Comparison of ENCODE assay signal across 9 cellular contexts in genomic region chr12:68481181-68481941, GRCh38.
DNase-seq lines count a peak whose midpoint lies in the region; ATAC-seq and TF ChIP-seq lines count a peak whose summit lies in the region.
"Had no signal": no experiment of that assay in that cellular context is flagged by ENCODE, and none has a peak within 500 bp of the region (broad histone marks: within the 10 kb centered on the region; RNA-seq: fewer than 3 reads in every experiment).

No MANE protein-coding gene starts in this region.

- peaks cover 9% of the 10 kb centered on the region for H3K36me3 Mint-ChIP-seq in activated CD8-positive, alpha-beta T cell treated with anti-CD3 and anti-CD28 coated beads for 36 hours (ENCODE audit: low read depth)

- in situ Hi-C loops in transverse colon (cut with MboI; ENCODE audit: low pct_ligation_motif_present in 1 of 4, low pct_unique_long_range_greater_than_20kb in 1 of 4, low sequenced_read_pairs in 3 of 4) = no loop called here

- DNase-seq in activated naive CD4-positive, alpha-beta T cell treated with Interleukin-2 at 50 U/mL for 16 hours = peak; percentile 5
- no peak for DNase-seq in activated naive CD4-positive, alpha-beta T cell treated with anti-CD3 and anti-CD28 coated beads, Interleukin-2, amount 50 U/mL, for 16 hours
- peak; percentile 39 for DNase-seq in activated CD8-positive, alpha-beta T cell treated with anti-CD3 and anti-CD28 coated beads for 36 hours
- DNase-seq in transverse colon = no peak
- DNase-seq in ovary = no peak
- no peak for DNase-seq in stimulated activated CD4-positive, alpha-beta T cell treated with anti-CD3 and anti-CD28 coated beads, Interleukin-4, amount 100 ng/mL, for 1 hour
- no peak for DNase-seq in NCI-H2196 treated with DMSO at 0.1 percent for 48 hours (lab: John Stamatoyannopoulos, UW; ENCODE audit: unreplicated experiment)

- H3K4me1 Mint-ChIP-seq in activated CD8-positive, alpha-beta T cell treated with anti-CD3 and anti-CD28 coated beads for 36 hours (ENCODE audit: low read depth) = peaks cover 38% of the 10 kb centered on the region

- no peak for TF ChIP-seq CTCF in activated CD8-positive, alpha-beta T cell treated with anti-CD3 and anti-CD28 coated beads for 36 hours (IDR thresholded peaks at IDR 0.05)
- TF ChIP-seq CTCF in transverse colon (IDR thresholded peaks at IDR 0.05) (no peak), ovary (IDR thresholded peaks at IDR 0.05) (no peak)

- intact Hi-C loops in activated CD8-positive, alpha-beta T cell treated with anti-CD3 and anti-CD28 coated beads for 36 hours (cut with micrococcal nuclease) = loop anchor here (1.0 to 5.0 kb wide), 3 partner anchors 30 to 206 kb away; partner anchors contain the start of gene NUP107
- intact Hi-C loops in transverse colon (cut with DNase I; ENCODE audit: low total_unique reads) = no loop called here
- intact Hi-C loops in ovary (cut with DNase I) = no loop called here

- peak overlapping the region; percentile 34 for H3K4me3 Mint-ChIP-seq in activated CD8-positive, alpha-beta T cell treated with anti-CD3 and anti-CD28 coated beads for 36 hours
- H3K4me3 Mint-ChIP-seq: dendritic cell treated with granulocyte-macrophage colony-stimulating factor and Interleukin-4, amounts not matched to agents 40 ng/mL and 50 ng/mL, for 4 days had no signal

- peak overlapping the region; percentile 88 for H3K27ac Mint-ChIP-seq in activated CD8-positive, alpha-beta T cell treated with anti-CD3 and anti-CD28 coated beads for 36 hours
- H3K27ac Mint-ChIP-seq: dendritic cell treated with granulocyte-macrophage colony-stimulating factor and Interleukin-4, amounts not matched to agents 40 ng/mL and 50 ng/mL, for 4 days had no signal

- no peak for TF ChIP-seq EP300 in transverse colon (IDR thresholded peaks at IDR 0.05; ENCODE audit: low read depth)
- no peak for TF ChIP-seq EP300 in ovary (IDR thresholded peaks at IDR 0.05)

- CTCF ChIA-PET in activated CD8-positive, alpha-beta T cell treated with anti-CD3 and anti-CD28 coated beads for 36 hours (lab: Charles Lee) = interaction anchor here (0.9 to 1.0 kb wide), 2 partner anchors 106 to 116 kb away, joined by 3 read pairs; no protein-coding TSS in a partner anchor

- H3K4me3 ChIP-seq in transverse colon (no peak overlapping the region), ovary (no peak overlapping the region)

- H3K27ac ChIP-seq in transverse colon (peak overlapping the region; percentile 27 to 73 (median 44)), ovary (no peak overlapping the region)

- TF ChIP-seq POLR2A in transverse colon (IDR thresholded peaks at IDR 0.05) (no peak), ovary (IDR thresholded peaks at IDR 0.05) (no peak)

- H3K9me3 ChIP-seq in transverse colon = no peaks in the 10 kb centered on the region
- no peaks in the 10 kb centered on the region for H3K9me3 ChIP-seq in ovary

- 55 to 64% methylated on average over 7 of the region's 7 CpGs for WGBS in transverse colon (ENCODE audit: low coverage in 1 of 2), 2 donors
- WGBS in ovary, 3 donors = 65 to 77% (median 67%) methylated on average over 7 of the region's 7 CpGs

- H3K4me1 ChIP-seq in transverse colon (no peaks in the 10 kb centered on the region), ovary (ENCODE audit: insufficient read depth) (no peaks in the 10 kb centered on the region)

- POLR2A ChIA-PET in activated CD8-positive, alpha-beta T cell treated with anti-CD3 and anti-CD28 coated beads for 36 hours (lab: Charles Lee) = interaction anchor here (0.9 to 1.5 kb wide), 5 partner anchors 16 to 168 kb away, joined by 3 to 5 read pairs (median 3); no protein-coding TSS in a partner anchor

- ATAC-seq in HG02973 (IDR thresholded peaks at IDR 0.05; ENCODE audit: unreplicated experiment) = peak; percentile 48
- ATAC-seq in activated CD8-positive, alpha-beta T cell treated with anti-CD3 and anti-CD28 coated beads for 36 hours = peak; percentile 74

- H3K9me3 Mint-ChIP-seq in activated CD8-positive, alpha-beta T cell treated with anti-CD3 and anti-CD28 coated beads for 36 hours = peaks cover 7% of the 10 kb centered on the region
- H3K9me3 Mint-ChIP-seq: dendritic cell treated with granulocyte-macrophage colony-stimulating factor and Interleukin-4, amounts not matched to agents 40 ng/mL and 50 ng/mL, for 4 days had no signal

- no peaks in the 10 kb centered on the region for H3K36me3 ChIP-seq in transverse colon
- no peaks in the 10 kb centered on the region for H3K36me3 ChIP-seq in ovary

- H3K27me3 Mint-ChIP-seq in activated CD8-positive, alpha-beta T cell treated with anti-CD3 and anti-CD28 coated beads for 36 hours = no peaks in the 10 kb centered on the region
- H3K27me3 Mint-ChIP-seq: dendritic cell treated with granulocyte-macrophage colony-stimulating factor and Interleukin-4, amounts not matched to agents 40 ng/mL and 50 ng/mL, for 4 days had no signal

- H3K27me3 ChIP-seq in transverse colon = no peaks in the 10 kb centered on the region
- H3K27me3 ChIP-seq in ovary = no peaks in the 10 kb centered on the region

Comparison
In these comparisons a context has a peak if more than half of its experiments do, and no peak if none do; other contexts are left out.
1. DNase-seq: peak in activated naive CD4-positive, alpha-beta T cell treated with Interleukin-2 at 50 U/mL for 16 hours (single experiment) and activated CD8-positive, alpha-beta T cell treated with anti-CD3 and anti-CD28 coated beads for 36 hours (single experiment); none in activated naive CD4-positive, alpha-beta T cell treated with anti-CD3 and anti-CD28 coated beads, Interleukin-2, amount 50 U/mL, for 16 hours (single experiment), transverse colon (single experiment), ovary (0 of 5), stimulated activated CD4-positive, alpha-beta T cell treated with anti-CD3 and anti-CD28 coated beads, Interleukin-4, amount 100 ng/mL, for 1 hour (single experiment) and NCI-H2196 treated with DMSO at 0.1 percent for 48 hours (single experiment).
2. H3K27ac ChIP-seq: peak in transverse colon (4 of 4); none in ovary (0 of 2).